In the genomic region with DNA sequence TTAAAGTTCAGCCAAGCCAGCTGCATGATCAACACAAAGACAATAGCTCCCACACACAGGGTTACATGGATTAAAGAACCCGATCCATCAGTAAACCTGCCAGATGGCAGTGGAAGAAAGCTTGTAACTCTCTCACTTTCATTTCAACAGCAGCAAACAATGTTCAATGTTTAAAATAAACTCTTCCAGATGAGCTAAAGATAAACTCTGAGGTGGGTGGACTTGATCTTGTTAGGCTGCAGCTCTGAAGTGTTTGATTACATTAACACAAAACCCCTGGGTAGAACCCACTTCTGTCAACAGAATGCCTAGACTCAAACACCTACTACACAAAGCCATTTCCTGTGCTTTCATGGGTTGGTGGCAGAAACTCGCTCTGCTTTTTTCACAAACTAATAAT, we compare ENCODE assay signal across 10 cellular contexts. TPM values are rescaled to one million over a fixed set of nuclear protein-coding genes. Genes with fewer than 3 reads are reported as not detected.
DNase-seq lines count a peak whose midpoint lies in the region; ATAC-seq, FAIRE-seq and TF ChIP-seq lines count a peak whose summit lies in the region.
"Had no signal": no experiment of that assay in that cellular context is flagged by ENCODE, and none has a peak within 500 bp of the region (broad histone marks: within the 10 kb centered on the region; RNA-seq: fewer than 3 reads in every experiment).

No MANE protein-coding gene starts in this region.

- 47% methylated on average over 2 of the region's 2 CpGs for WGBS in GM12878 (ENCODE audit: insufficient coverage, insufficient replicate concordance, low lambda C conversion rate, missing lambda C conversion rate)
- no CpG with 5 or more reads among the region's 2 CpGs for WGBS in H9 (ENCODE audit: extremely low coverage, insufficient read length, low lambda C conversion rate)

- no peaks in the 10 kb centered on the region for H4K20me1 ChIP-seq in GM12878 (ENCODE audit: control insufficient read depth, insufficient read depth)
- no peaks in the 10 kb centered on the region for H4K20me1 ChIP-seq in H9 (ENCODE audit: control insufficient read depth, insufficient read depth, insufficient read length)

- no peaks in the 10 kb centered on the region for H3K27me3 Mint-ChIP-seq in CD8-positive, alpha-beta memory T cell
- no peaks in the 10 kb centered on the region for H3K27me3 Mint-ChIP-seq in H9 (ENCODE audit: low read depth)

- no peak for FAIRE-seq in GM12878 (lab: Jason Lieb, UNC)

- H3K9me3 Mint-ChIP-seq in CD8-positive, alpha-beta memory T cell, result peaks cover 0 to 4% (median 0%) of the 10 kb centered on the region in 5 donors
- H3K9me3 Mint-ChIP-seq in H9, result no peaks in the 10 kb centered on the region

- H2AK5ac ChIP-seq in H9 (ENCODE audit: insufficient read length, low read length), result no peak overlapping the region

- H2BK20ac ChIP-seq in H9 (ENCODE audit: low read depth, low read length, poor library complexity, severe bottlenecking), result no peak overlapping the region

- no TSS peak for BruUV-seq in GM12878 (replicated peaks; lab: Mats Ljungman, UMichigan)

- H3K56ac ChIP-seq in H9 (ENCODE audit: insufficient read length, low read depth, low read length), result no peak overlapping the region

- H3K4me2 ChIP-seq in GM12878 (ENCODE audit: control insufficient read depth, insufficient read depth) (no peak overlapping the region), H9 (ENCODE audit: insufficient read depth, insufficient read length, low read length) (no peak overlapping the region)

- peak; percentile 56 for ATAC-seq in GM21529 (IDR thresholded peaks at IDR 0.05; ENCODE audit: unreplicated experiment)
- ATAC-seq in GM12878, result peak; percentile 27; the same call in 2 of the 3 replicates
- ATAC-seq in HG03565 (IDR thresholded peaks at IDR 0.05; ENCODE audit: unreplicated experiment), result no peak

- H3K4me1 Mint-ChIP-seq in CD8-positive, alpha-beta memory T cell, result peaks cover 45 to 64% (median 63%) of the 10 kb centered on the region in 3 donors
- H3K4me1 Mint-ChIP-seq in H9, result peaks cover 9 to 11% of the 10 kb centered on the region in 2 experiments

- TF ChIP-seq POLR2A in GM12878 (IDR thresholded peaks at IDR 0.05; ENCODE audit: low read depth, low read length), result no peak

- no peak overlapping the region for H4K8ac ChIP-seq in H9 (replicated peaks; ENCODE audit: insufficient read length, low read depth, low read length)

- H2BK12ac ChIP-seq in H9 (ENCODE audit: insufficient read length, low read depth, low read length), result no peak overlapping the region

- H3K27ac Mint-ChIP-seq in CD8-positive, alpha-beta memory T cell, result peak overlapping the region in 7 of 8 donors; percentile 8 to 83 (median 37)
- 0 out of 7 replicates have a peak overlapping the region, but pooled peaks of 1 of the 3 experiments have one; percentile 28 for H3K27ac Mint-ChIP-seq in H9

- H3T11ph ChIP-seq in H9 (ENCODE audit: low read length), result no peak overlapping the region

- no peaks in the 10 kb centered on the region for H3K79me1 ChIP-seq in H9 (ENCODE audit: insufficient read depth, low read depth, low read length, poor library complexity, severe bottlenecking)

- no peak overlapping the region for H3K4me3 ChIP-seq in CD8-positive, alpha-beta memory T cell (ENCODE audit: low read length)
- H3K4me3 ChIP-seq in GM12878, result no peak overlapping the region

- CTCF ChIA-PET in CD8-positive, alpha-beta memory T cell (lab: Charles Lee), result interaction anchor here (0.8 to 1.1 kb wide), 2 partner anchors 10 to 13 kb away, joined by 3 read pairs; no protein-coding TSS in a partner anchor
- CTCF ChIA-PET in GM12878 (lab: Yijun Ruan, JAX), result interaction anchor here (1.2 to 1.5 kb wide), 2 partner anchors 11 to 20 kb away, joined by 5 read pairs; no protein-coding TSS in a partner anchor

- no peak overlapping the region for H3K23ac ChIP-seq in H9 (ENCODE audit: insufficient read length, low read depth, low read length)

- H3K9ac ChIP-seq in GM12878 (ENCODE audit: control insufficient read depth, insufficient read depth, low read length) (no peak overlapping the region; the same call in 1 of the 2 replicates), H9 (ENCODE audit: extremely low read depth, insufficient read length, low read length) (no peak overlapping the region)

- H3K14ac ChIP-seq in H9 (ENCODE audit: insufficient read depth, low read length), result no peak overlapping the region

- H2BK120ac ChIP-seq in H9 (ENCODE audit: low read depth, low read length, poor library complexity, severe bottlenecking), result no peak overlapping the region

- H3K79me2 ChIP-seq in GM12878 (ENCODE audit: control insufficient read depth, insufficient read depth, low read length), result no peaks in the 10 kb centered on the region
- H3K79me2 ChIP-seq in H9 (ENCODE audit: insufficient read depth, low read length), result no peaks in the 10 kb centered on the region

- POLR2A ChIA-PET in CD8-positive, alpha-beta memory T cell (lab: Charles Lee), result interaction anchor here (1.0 to 1.6 kb wide), 2 partner anchors 14 to 801 kb away, joined by 5 to 13 read pairs; partner anchors contain the start of gene RDH14
- POLR2A ChIA-PET in GM12878 (lab: Charles Lee), result no interaction called here

- H2AFZ ChIP-seq in GM12878 (ENCODE audit: control insufficient read depth, low read depth, low read length), result 0 out of 2 replicates have a peak overlapping the region, but pooled peaks have one; percentile 24
- H2AFZ ChIP-seq in H9 (ENCODE audit: low read length), result no peak overlapping the region

- H2BK15ac ChIP-seq in H9 (ENCODE audit: low read depth, low read length), result no peak overlapping the region

- no peak overlapping the region for H2BK5ac ChIP-seq in H9 (ENCODE audit: insufficient read length, low read length)

- peaks cover 0 to 3% (median 1%) of the 10 kb centered on the region in 3 donors for H3K36me3 Mint-ChIP-seq in CD8-positive, alpha-beta memory T cell
- no peaks in the 10 kb centered on the region for H3K36me3 Mint-ChIP-seq in H9 (ENCODE audit: insufficient read depth in 1 of 3, low read depth in 3 of 3)

- in situ Hi-C loops in GM12878 (cut with MboI), result no loop called here

- H3K4ac ChIP-seq in H9 (ENCODE audit: low read depth, low read length), result no peak overlapping the region

- TF ChIP-seq RAD21 in GM12878 (IDR thresholded peaks at IDR 0.05; ENCODE audit: insufficient read depth, low read depth, low read length), result no peak

- peaks cover 13% of the 10 kb centered on the region for H3K4me1 ChIP-seq in CD8-positive, alpha-beta memory T cell (ENCODE audit: insufficient read depth, low read length)
- H3K4me1 ChIP-seq in GM12878 (ENCODE audit: control insufficient read depth, insufficient read depth, low read length) (no peaks in the 10 kb centered on the region), H9 (ENCODE audit: insufficient read depth, low read length) (peaks cover 3% of the 10 kb centered on the region; the same call in 1 of the 2 replicates)

- H4K5ac ChIP-seq in H9 (ENCODE audit: insufficient read length, low read depth, low read length), result no peak overlapping the region

- no peak for TF ChIP-seq CTCF in GM12878 (IDR thresholded peaks at IDR 0.05 in 2 of 3, conservative IDR thresholded peaks at IDR 0.05 in 1 of 3; ENCODE audit: control insufficient read depth in 2 of 3, extremely low read depth in 1 of 3, insufficient read depth in 1 of 3, low read depth in 3 of 3, low read length in 3 of 3)
- TF ChIP-seq CTCF in H9 (conservative IDR thresholded peaks at IDR 0.05), result no peak

- SMC1A ChIA-PET in GM12878 (lab: Charles Lee; ENCODE audit: uncharacterized antibody, unreplicated experiment), result interaction anchor here (0.7 to 2.0 kb wide), 3 partner anchors 10 to 15 kb away, joined by 3 to 7 read pairs (median 3); no protein-coding TSS in a partner anchor

- TF ChIP-seq EP300 in GM12878 (IDR thresholded peaks at IDR 0.05; ENCODE audit: borderline replicate concordance in 1 of 2, control insufficient read depth in 1 of 2, low read depth in 2 of 2, low read length in 2 of 2), result no peak

- H3K23me2 ChIP-seq in H9 (ENCODE audit: insufficient read length, low read depth, low read length, poor library complexity, severe bottlenecking), result no peaks in the 10 kb centered on the region

- no peak overlapping the region for H4K91ac ChIP-seq in H9 (ENCODE audit: insufficient read length, low read depth, low read length)

- no peak overlapping the region for H3K18ac ChIP-seq in H9 (ENCODE audit: insufficient read length, low read depth, low read length)

- intact Hi-C loops in GM12878 (cut with micrococcal nuclease; ENCODE audit: unreplicated experiment), result loop anchor here (10.0 kb wide), 1 partner anchor 798 kb away; no protein-coding TSS in a partner anchor

- no peaks in the 10 kb centered on the region for H3K36me3 ChIP-seq in CD8-positive, alpha-beta memory T cell (ENCODE audit: insufficient read depth, low read length)
- no peaks in the 10 kb centered on the region for H3K36me3 ChIP-seq in GM12878 (ENCODE audit: control insufficient read depth in 2 of 2, insufficient read depth in 2 of 2, low read length in 1 of 2)

- no peaks in the 10 kb centered on the region for H3K9me3 ChIP-seq in CD8-positive, alpha-beta memory T cell (ENCODE audit: low read length)
- H3K9me3 ChIP-seq in GM12878 (replicated peaks; ENCODE audit: control insufficient read depth, insufficient read depth, low read length), result no peaks in the 10 kb centered on the region
- no peaks in the 10 kb centered on the region for H3K9me3 ChIP-seq in H9 (ENCODE audit: control insufficient read depth, low read depth, low read length)

- RAD21 ChIA-PET in GM12878 (lab: Charles Lee; ENCODE audit: unreplicated experiment), result interaction anchor here (0.9 kb wide), 2 partner anchors 12 to 14 kb away, joined by 3 to 4 read pairs; partner anchors contain the start of gene RDH14

- no peaks in the 10 kb centered on the region for H3K27me3 ChIP-seq in CD8-positive, alpha-beta memory T cell (ENCODE audit: insufficient read depth, low read length, poor library complexity, severe bottlenecking)
- H3K27me3 ChIP-seq in GM12878 (replicated peaks in 1 of 2; ENCODE audit: control insufficient read depth in 2 of 2, insufficient read depth in 2 of 2, low read length in 1 of 2), result no peaks in the 10 kb centered on the region
- H3K27me3 ChIP-seq in H9 (ENCODE audit: insufficient read depth, low read length), result no peaks in the 10 kb centered on the region

- H3K27ac ChIP-seq in CD8-positive, alpha-beta memory T cell (ENCODE audit: low read depth, low read length), result no peak overlapping the region
- H3K27ac ChIP-seq in GM12878 (ENCODE audit: control insufficient read depth, insufficient read depth) (no peak overlapping the region), H9 (ENCODE audit: insufficient read length, low read depth, low read length) (no peak overlapping the region)

- H3K4me3 Mint-ChIP-seq in CD8-positive, alpha-beta memory T cell, result peak overlapping the region in 5 of 7 donors; percentile 6 to 52 (median 27)
- H3K4me3 Mint-ChIP-seq in H9, result no peak overlapping the region

- peak in 2 of 5 donors; percentile 14 to 19 for DNase-seq in CD8-positive, alpha-beta memory T cell
- peak; percentile 54 for DNase-seq in NCI-H2029 treated with DMSO at 0.1 percent for 48 hours (lab: John Stamatoyannopoulos, UW)
- DNase-seq in GM12878 (ENCODE audit: low read depth, low spot score), result no peak
- no peak for DNase-seq in DMS79 treated with DMSO at 0.1 percent for 48 hours (lab: John Stamatoyannopoulos, UW)
- no peak for DNase-seq in H9
- DNase-seq in RKO (ENCODE audit: low spot score), result no peak
- DNase-seq: effector CD4-positive, alpha-beta T cell had no signal

RNA-seq across cellular contexts. Expression of gene RDH14, which starts 13.9 kb away (rescaled TPM):
- 10 to 100 TPM; 16.9 to 18.1 TPM for total RNA-seq in CD8-positive, alpha-beta memory T cell
- polyA plus RNA-seq in CD8-positive, alpha-beta memory T cell, result 44.3 TPM
- total RNA-seq in GM12878 (2013; cell fraction: nucleolus; rRNA removed), result 8.3 and 15.6 TPM in 2 replicates
- total RNA-seq in GM12878 (2014; rRNA removed), result 21.3 and 24.7 TPM in 2 replicates
- total RNA-seq in GM12878 (2014; rRNA removed; fragmentation: Illumina TruSeq; extraction: Trizol), result 31.7 and 33.4 TPM in 2 replicates
- 20.3 and 21.6 TPM in 2 replicates for total RNA-seq in GM12878 (2021)
- 11.2 TPM for polyA plus RNA-seq in GM12878 (2011; ENCODE audit: low read depth)
- polyA plus RNA-seq in GM12878 (2011; rRNA removed), result 21.0 and 29.9 TPM in 2 replicates
- polyA plus RNA-seq in GM12878 (2011; cell fraction: cytosol; rRNA removed), result 9.7 and 10.2 TPM in 2 replicates
- 7.1 and 8.4 TPM in 2 replicates for polyA plus RNA-seq in GM12878 (2011; cell fraction: nucleus; rRNA removed)
- 13.9 and 14.2 TPM in 2 replicates for polyA plus RNA-seq in GM12878 (2012)
- 31.9 and 49.6 TPM in 2 replicates for polyA plus RNA-seq in GM12878 (2014; fragmentation: Illumina TruSeq; extraction: Trizol)
- polyA plus RNA-seq in GM12878 (2014; fragmentation: Nextera tagmentation; extraction: Ambion mirVana), result 10 to 100 TPM; 15.5 to 17.3 TPM
- polyA plus RNA-seq in GM12878 (2014; rRNA removed), result 24.1 and 24.4 TPM in 2 replicates
- 10 to 100 TPM; 32.9 to 33.3 TPM for polyA plus RNA-seq in GM12878 (2016; fragmentation: Nextera tagmentation; extraction: Ambion mirVana)
- 7.8 and 9.1 TPM in 2 replicates for polyA minus RNA-seq in GM12878 (2011; rRNA and poly(A)+ RNA removed)
- polyA minus RNA-seq in GM12878 (2011; cell fraction: cytosol; rRNA and poly(A)+ RNA removed), result 3.0 and 7.5 TPM in 2 replicates
- polyA minus RNA-seq in GM12878 (2011; cell fraction: nucleus; rRNA and poly(A)+ RNA removed), result 4.5 and 7.8 TPM in 2 replicates
- 23.4 and 25.5 TPM in 2 replicates for total RNA-seq in H9 (2021)

RNA-seq across cellular contexts. Expression of gene NT5C1B, which starts 42.8 kb away (rescaled TPM):
- total RNA-seq in CD8-positive, alpha-beta memory T cell, result not detected
- 0.86 TPM for polyA plus RNA-seq in CD8-positive, alpha-beta memory T cell
- not detected in 2 replicates for total RNA-seq in GM12878 (2013; cell fraction: nucleolus; rRNA removed)
- total RNA-seq in GM12878 (2014; rRNA removed), result not detected in 2 replicates
- not detected in 2 replicates for total RNA-seq in GM12878 (2014; rRNA removed; fragmentation: Illumina TruSeq; extraction: Trizol)
- not detected in 2 replicates for total RNA-seq in GM12878 (2021)
- polyA plus RNA-seq in GM12878 (2011; ENCODE audit: low read depth), result 0.18 TPM
- not detected in 2 replicates for polyA plus RNA-seq in GM12878 (2011; rRNA removed)
- polyA plus RNA-seq in GM12878 (2011; cell fraction: cytosol; rRNA removed), result not detected in 2 replicates
- polyA plus RNA-seq in GM12878 (2011; cell fraction: nucleus; rRNA removed), result not detected in 2 replicates
- polyA plus RNA-seq in GM12878 (2012), result 0.07 TPM in 1 of 2 replicates, not detected in the other
- not detected in 2 replicates for polyA plus RNA-seq in GM12878 (2014; fragmentation: Illumina TruSeq; extraction: Trizol)
- not detected for polyA plus RNA-seq in GM12878 (2014; fragmentation: Nextera tagmentation; extraction: Ambion mirVana)
- not detected in 2 replicates for polyA plus RNA-seq in GM12878 (2014; rRNA removed)
- under 1 TPM; 0.40 to 0.44 TPM for polyA plus RNA-seq in GM12878 (2016; fragmentation: Nextera tagmentation; extraction: Ambion mirVana)
- polyA minus RNA-seq in GM12878 (2011; rRNA and poly(A)+ RNA removed), result not detected in 2 replicates
- not detected in 2 replicates for polyA minus RNA-seq in GM12878 (2011; cell fraction: cytosol; rRNA and poly(A)+ RNA removed)
- not detected in 2 replicates for polyA minus RNA-seq in GM12878 (2011; cell fraction: nucleus; rRNA and poly(A)+ RNA removed)
- total RNA-seq in H9 (2021), result not detected in 2 replicates
- total RNA-seq: posterior vena cava had no signal

Comparison
In these comparisons a context has a peak if more than half of its experiments do, and no peak if none do; other contexts are left out.
1. H3K4me3 Mint-ChIP-seq: peak in CD8-positive, alpha-beta memory T cell (5 of 7); none in H9 (0 of 2).